Comparison of ENCODE assay signal across 25 cellular contexts in the genomic region with DNA sequence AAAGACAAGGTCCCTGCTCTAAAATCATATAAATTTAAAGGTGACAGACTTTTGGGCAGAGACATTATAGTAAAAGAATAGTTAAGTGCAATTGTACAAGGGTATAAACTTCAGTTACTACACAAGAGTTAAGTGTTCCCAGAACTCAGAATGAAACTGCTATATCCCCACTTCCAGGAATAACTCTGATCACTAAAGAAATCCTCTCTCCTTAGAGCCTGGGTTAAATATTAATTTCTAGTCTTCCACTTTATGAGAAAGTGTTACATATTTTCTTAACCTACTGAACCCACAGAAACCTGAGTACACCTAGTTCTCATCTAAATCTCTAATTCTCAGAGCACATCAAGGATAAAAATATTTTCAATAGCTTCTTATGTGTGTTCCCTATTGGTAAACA.
DNase-seq lines count a peak whose midpoint lies in the region; ATAC-seq, FAIRE-seq and TF ChIP-seq lines count a peak whose summit lies in the region.
"Had no signal": no experiment of that assay in that cellular context is flagged by ENCODE, and none has a peak within 500 bp of the region (broad histone marks: within the 10 kb centered on the region; RNA-seq: fewer than 3 reads in every experiment).

No MANE protein-coding gene starts in this region.

- no peaks in the 10 kb centered on the region for H3K36me3 Mint-ChIP-seq in chondrocyte (ENCODE audit: low read depth)

- no peak overlapping the region for H3K27ac Mint-ChIP-seq in chondrocyte (ENCODE audit: unreplicated experiment)
- H3K27ac Mint-ChIP-seq: B cell; CD4-positive, alpha-beta T cell had no signal

- H3K27me3 ChIP-seq in left lung, result no peaks in the 10 kb centered on the region
- no peaks in the 10 kb centered on the region for H3K27me3 ChIP-seq in pancreas
- H3K27me3 ChIP-seq: SJCRH30 had no signal

- no peak overlapping the region for H3K4me3 ChIP-seq in left lung
- no peak overlapping the region for H3K4me3 ChIP-seq in pancreas
- H3K4me3 ChIP-seq: SJCRH30 had no signal

- no peak for FAIRE-seq in pancreas (lab: Jason Lieb, UNC)
- FAIRE-seq: GM18507, RCC 7860 had no signal

- peaks cover 17% of the 10 kb centered on the region for H3K4me1 Mint-ChIP-seq in chondrocyte (ENCODE audit: low read depth)
- H3K4me1 Mint-ChIP-seq: B cell had no signal

- 0 out of 2 replicates have a peak, but pooled peaks have one; percentile 2 for TF ChIP-seq CTCF in C4-2B (conservative IDR thresholded peaks at IDR 0.05)
- TF ChIP-seq CTCF in chondrocyte (IDR thresholded peaks at IDR 0.05), result peak; percentile 31
- TF ChIP-seq CTCF in left lung (IDR thresholded peaks at IDR 0.05), result no peak
- no peak for TF ChIP-seq CTCF in pancreas (IDR thresholded peaks at IDR 0.05)
- no peak for TF ChIP-seq CTCF in GM20000 (IDR thresholded peaks at IDR 0.05; ENCODE audit: extremely low read depth, missing control alignments)

- intact Hi-C loops in left lung (cut with DNase I) (no loop called here), pancreas (cut with DNase I) (no loop called here)

- H3K27ac ChIP-seq in C4-2B, result no peak overlapping the region
- peak overlapping the region; percentile 5 to 16 for H3K27ac ChIP-seq in left lung
- H3K27ac ChIP-seq in pancreas, result peak overlapping the region in 1 of 4 donors; percentile 5
- H3K27ac ChIP-seq: KMS-11, SJCRH30 had no signal

- DNase-seq in chondrocyte (ENCODE audit: low spot score), result no peak
- DNase-seq in left lung, result no peak
- DNase-seq in pancreas, result no peak
- DNase-seq in NCI-H2227 (lab: John Stamatoyannopoulos, UW; ENCODE audit: unreplicated experiment), result no peak
- no peak for DNase-seq in GM20000 (ENCODE audit: low spot score)
- DNase-seq: CD4-positive, alpha-beta T cell; COR-L47; DMS153; GDM1; GOT3; HCEC 1CT; NCI-H1105; NCI-H146; NCI-H2029 treated with DMSO at 0.1 percent for 48 hours; NCI-H345; NCI-H524 treated with DMSO at 0.1 percent for 48 hours; NCI-H82 had no signal

- H3K9me3 ChIP-seq in left lung (peaks cover 0 to 2% of the 10 kb centered on the region in 2 donors), pancreas (no peaks in the 10 kb centered on the region)
- H3K9me3 ChIP-seq: SJCRH30 had no signal

- ATAC-seq in left lung (peak; percentile 75), pancreas (peak in 3 of 4 donors; percentile 34 to 92 (median 81)), GM18870 (IDR thresholded peaks at IDR 0.05; ENCODE audit: unreplicated experiment) (no peak), HG02678 (IDR thresholded peaks at IDR 0.05; ENCODE audit: unreplicated experiment) (no peak)

- peaks cover 7% of the 10 kb centered on the region for H3K9me3 Mint-ChIP-seq in chondrocyte (ENCODE audit: low read depth)
- H3K9me3 Mint-ChIP-seq: CD4-positive, alpha-beta T cell had no signal

- H3K36me3 ChIP-seq in left lung (no peaks in the 10 kb centered on the region), pancreas (no peaks in the 10 kb centered on the region)
- H3K36me3 ChIP-seq: SJCRH30 had no signal

- no peak overlapping the region for H3K4me3 Mint-ChIP-seq in chondrocyte (ENCODE audit: unreplicated experiment)
- H3K4me3 Mint-ChIP-seq: B cell; CD4-positive, alpha-beta T cell had no signal

- H3K4me1 ChIP-seq in left lung (peaks cover 5 to 6% of the 10 kb centered on the region in 2 donors), pancreas (peaks cover 0 to 13% (median 7%) of the 10 kb centered on the region in 3 donors)

- peaks cover 7% of the 10 kb centered on the region for H3K27me3 Mint-ChIP-seq in chondrocyte (ENCODE audit: low read depth)
- H3K27me3 Mint-ChIP-seq: CD4-positive, alpha-beta T cell had no signal

Comparison
In these comparisons a context has a peak if more than half of its experiments do, and no peak if none do; other contexts are left out.
1. CTCF ChIP-seq: peak in C4-2B (single experiment) and chondrocyte (single experiment); none in left lung (0 of 2), pancreas (0 of 4) and GM20000 (single experiment).
2. ATAC-seq: peak in left lung (single experiment) and pancreas (3 of 4); none in GM18870 (single experiment) and HG02678 (single experiment).